ENCODE assay signal across 16 cellular contexts in the genomic region with DNA sequence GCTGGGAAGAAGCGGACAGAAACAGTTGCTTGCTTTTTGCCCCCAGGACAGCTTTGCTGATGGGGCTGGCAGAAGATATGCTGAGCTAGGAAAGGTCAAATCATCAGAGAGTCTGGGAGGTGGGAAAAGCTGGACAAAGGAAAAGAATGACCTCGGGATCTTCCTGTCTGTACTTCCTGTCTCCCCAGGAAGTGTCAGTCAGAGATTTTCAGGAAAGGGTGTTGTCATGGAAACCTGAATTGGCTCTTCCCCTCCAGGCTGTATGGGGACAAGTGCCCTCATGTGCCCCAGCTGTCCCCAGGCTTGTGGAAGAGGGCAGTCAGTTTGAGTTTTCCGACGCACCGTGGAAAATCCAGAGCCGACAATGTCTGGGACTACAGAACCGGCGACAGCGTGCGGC.
DNase-seq lines count a peak whose midpoint lies in the region; ATAC-seq and TF ChIP-seq lines count a peak whose summit lies in the region.
"Had no signal": no experiment of that assay in that cellular context is flagged by ENCODE, and none has a peak within 500 bp of the region (broad histone marks: within the 10 kb centered on the region; RNA-seq: fewer than 3 reads in every experiment).

No MANE protein-coding gene starts in this region.

- H3K36me3 ChIP-seq in SK-N-SH (replicated peaks in 1 of 2; ENCODE audit: control insufficient read depth in 1 of 2, insufficient read depth in 2 of 2, low read length in 1 of 2) = no peaks in the 10 kb centered on the region
- H3K36me3 ChIP-seq in skeletal muscle satellite cell (ENCODE audit: insufficient read depth, low read length) = no peaks in the 10 kb centered on the region
- H3K36me3 ChIP-seq: gastroesophageal sphincter had no signal

- no peaks in the 10 kb centered on the region for H3K27me3 Mint-ChIP-seq in chondrocyte (ENCODE audit: low read depth)

- H3K79me2 ChIP-seq in SK-N-SH (ENCODE audit: insufficient read depth) = no peaks in the 10 kb centered on the region

- H3K9me3 Mint-ChIP-seq in chondrocyte (ENCODE audit: low read depth) = no peaks in the 10 kb centered on the region
- H3K9me3 Mint-ChIP-seq: T-helper 1 cell treated with Interleukin-12 subunit alpha and Interleukin-12 subunit beta and Interleukin-4 antibody, amounts not matched to agents 30 μg/mL and 1 μg/mL, for 36 hours had no signal

- POLR2A ChIA-PET in SK-N-SH (lab: Yijun Ruan, JAX) = interaction anchor here (0.6 kb wide), 1 partner anchor 11 kb away, joined by 3 read pairs; no protein-coding TSS in a partner anchor

- H3K4me2 ChIP-seq in SK-N-SH (no peak overlapping the region), skeletal muscle satellite cell (ENCODE audit: low read length) (peak overlapping the region; percentile 14)

- H3K9me2 ChIP-seq in SK-N-SH = no peaks in the 10 kb centered on the region

- no peak for TF ChIP-seq EP300 in SK-N-SH (IDR thresholded peaks at IDR 0.05; ENCODE audit: borderline replicate concordance in 1 of 2, low read depth in 1 of 2, low read length in 1 of 2)

- no peak for TF ChIP-seq CTCF in SK-N-SH (IDR thresholded peaks at IDR 0.05)
- no peak for TF ChIP-seq CTCF in chondrocyte (IDR thresholded peaks at IDR 0.05)
- TF ChIP-seq CTCF in GM10266 (IDR thresholded peaks at IDR 0.05; ENCODE audit: control insufficient read depth, insufficient read depth, low read depth, missing control alignments) = no peak

- TF ChIP-seq RAD21 in SK-N-SH (IDR thresholded peaks at IDR 0.05; ENCODE audit: low read length) = no peak

- peak; percentile 53 for DNase-seq in SK-N-SH
- no peak for DNase-seq in chondrocyte (ENCODE audit: low spot score)
- DNase-seq in left kidney (ENCODE audit: low read depth, low spot score) = peak; percentile 50
- no peak for DNase-seq in GM10266 (ENCODE audit: extremely low spot score)
- DNase-seq in ureter (ENCODE audit: low spot score) = no peak
- DNase-seq: activated CD4-positive, CD25-positive, alpha-beta regulatory T cell treated with anti-CD3 and anti-CD28 coated beads, Interleukin-2, amount 50 U/mL, for 72 hours; NCI-H1436; NCI-H510A; testis had no signal

- peak overlapping the region in 1 of 2 experiments; percentile 100; a peak in 2 of 4 replicates for H3K27ac ChIP-seq in SK-N-SH (ENCODE audit: low read depth in 2 of 2, low read length in 1 of 2)
- H3K27ac ChIP-seq: gastroesophageal sphincter, HL-60, testis had no signal

- H3K4me3 ChIP-seq in SK-N-SH (ENCODE audit: low read depth in 2 of 2, low read length in 1 of 2) = no peak overlapping the region
- H3K4me3 ChIP-seq in skeletal muscle satellite cell (ENCODE audit: low read length) = no peak overlapping the region
- H3K4me3 ChIP-seq: gastroesophageal sphincter, testis had no signal

- H3K27ac Mint-ChIP-seq in chondrocyte (ENCODE audit: unreplicated experiment) = peak overlapping the region; percentile 52
- H3K27ac Mint-ChIP-seq: activated naive CD8-positive, alpha-beta T cell; T-helper 1 cell treated with Interleukin-12 subunit alpha and Interleukin-12 subunit beta and Interleukin-4 antibody, amounts not matched to agents 30 μg/mL and 1 μg/mL, for 36 hours had no signal

- CTCF ChIA-PET in SK-N-SH (lab: Yijun Ruan, JAX) = interaction anchor here (0.6 to 1.2 kb wide), 2 partner anchors 13 to 69 kb away, joined by 4 read pairs; no protein-coding TSS in a partner anchor

- H3K4me3 Mint-ChIP-seq in chondrocyte (ENCODE audit: unreplicated experiment) = no peak overlapping the region
- H3K4me3 Mint-ChIP-seq: activated naive CD8-positive, alpha-beta T cell; T-helper 1 cell treated with Interleukin-12 subunit alpha and Interleukin-12 subunit beta and Interleukin-4 antibody, amounts not matched to agents 30 μg/mL and 1 μg/mL, for 36 hours had no signal

- H3K9ac ChIP-seq in SK-N-SH (no peak overlapping the region), skeletal muscle satellite cell (ENCODE audit: low read depth, low read length) (no peak overlapping the region)

- WGBS in SK-N-SH (ENCODE audit: low lambda C conversion rate) = 98% methylated on average over 10 of the region's 10 CpGs

- H3K9me3 ChIP-seq in SK-N-SH (no peaks in the 10 kb centered on the region), skeletal muscle satellite cell (replicated peaks; ENCODE audit: low read length) (no peaks in the 10 kb centered on the region)
- H3K9me3 ChIP-seq: gastroesophageal sphincter, testis had no signal

- H2AFZ ChIP-seq in SK-N-SH (ENCODE audit: low read depth) = no peak overlapping the region

- peaks cover 20% of the 10 kb centered on the region for H3F3A ChIP-seq in SK-N-SH (replicated peaks; ENCODE audit: insufficient read depth)

- peaks cover 27 to 54% of the 10 kb centered on the region in 2 experiments for H3K4me1 ChIP-seq in SK-N-SH (ENCODE audit: control insufficient read depth in 1 of 2, insufficient read depth in 2 of 2, low read depth in 1 of 2, low read length in 1 of 2)
- H3K4me1 ChIP-seq in skeletal muscle satellite cell (ENCODE audit: control insufficient read depth, insufficient read depth, low read length) = peaks cover 49% of the 10 kb centered on the region

- ATAC-seq in SK-N-SH treated with all-trans-retinoic acid at 6 μM for 48 hours (no peak), GM21723 (IDR thresholded peaks at IDR 0.05; ENCODE audit: unreplicated experiment) (no peak)
- ATAC-seq: gastroesophageal sphincter had no signal

- no peaks in the 10 kb centered on the region for H3K36me3 Mint-ChIP-seq in chondrocyte (ENCODE audit: low read depth)
- H3K36me3 Mint-ChIP-seq: activated naive CD8-positive, alpha-beta T cell had no signal

- H4K20me1 ChIP-seq in SK-N-SH (ENCODE audit: insufficient read depth) = no peaks in the 10 kb centered on the region

- peaks cover 68% of the 10 kb centered on the region for H3K4me1 Mint-ChIP-seq in chondrocyte (ENCODE audit: low read depth)

- H3K27me3 ChIP-seq in SK-N-SH (ENCODE audit: insufficient read depth) (no peaks in the 10 kb centered on the region), skeletal muscle satellite cell (ENCODE audit: control insufficient read depth, insufficient read depth, low read length) (no peaks in the 10 kb centered on the region)
- H3K27me3 ChIP-seq: gastroesophageal sphincter, testis had no signal

TF ChIP-seq in SK-N-SH, 30 proteins besides CTCF, POLR2A, EP300 and RAD21 (continues in another document):
- TF ChIP-seq SMC3 (IDR thresholded peaks at IDR 0.05; ENCODE audit: low read depth, low read length) (no peak), JUND (IDR thresholded peaks at IDR 0.05) (no peak), FOXJ3 (CRISPR knock-in tag; IDR thresholded peaks at IDR 0.05) (no peak), MXI1 (IDR thresholded peaks at IDR 0.05; ENCODE audit: low read depth, low read length) (no peak), RXRA (IDR thresholded peaks at IDR 0.05; ENCODE audit: borderline replicate concordance, low read depth) (no peak), MEF2A (IDR thresholded peaks at IDR 0.05; ENCODE audit: borderline replicate concordance, low read depth) (no peak)

TF ChIP-seq in SK-N-SH treated with all-trans-retinoic acid at 6 μM for 48 hours, 23 proteins besides CTCF, POLR2A, EP300 and RAD21:
- TF ChIP-seq, protein P1, sequence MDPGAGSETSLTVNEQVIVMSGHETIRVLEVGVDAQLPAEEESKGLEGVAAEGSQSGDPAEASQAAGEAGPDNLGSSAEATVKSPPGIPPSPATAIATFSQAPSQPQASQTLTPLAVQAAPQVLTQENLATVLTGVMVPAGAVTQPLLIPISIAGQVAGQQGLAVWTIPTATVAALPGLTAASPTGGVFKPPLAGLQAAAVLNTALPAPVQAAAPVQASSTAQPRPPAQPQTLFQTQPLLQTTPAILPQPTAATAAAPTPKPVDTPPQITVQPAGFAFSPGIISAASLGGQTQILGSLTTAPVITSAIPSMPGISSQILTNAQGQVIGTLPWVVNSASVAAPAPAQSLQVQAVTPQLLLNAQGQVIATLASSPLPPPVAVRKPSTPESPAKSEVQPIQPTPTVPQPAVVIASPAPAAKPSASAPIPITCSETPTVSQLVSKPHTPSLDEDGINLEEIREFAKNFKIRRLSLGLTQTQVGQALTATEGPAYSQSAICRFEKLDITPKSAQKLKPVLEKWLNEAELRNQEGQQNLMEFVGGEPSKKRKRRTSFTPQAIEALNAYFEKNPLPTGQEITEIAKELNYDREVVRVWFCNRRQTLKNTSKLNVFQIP (CRISPR knock-in tag; IDR thresholded peaks at IDR 0.05; ENCODE audit: borderline replicate concordance, low read depth) = no peak
- no peak for TF ChIP-seq PPARA (CRISPR knock-in tag; IDR thresholded peaks at IDR 0.05; ENCODE audit: borderline replicate concordance)
- TF ChIP-seq TCF4 (CRISPR knock-in tag; IDR thresholded peaks at IDR 0.05; ENCODE audit: borderline replicate concordance) = no peak
- TF ChIP-seq BACH2 (CRISPR knock-in tag; IDR thresholded peaks at IDR 0.05; ENCODE audit: borderline replicate concordance) = no peak
- no peak for TF ChIP-seq ZFP3 (CRISPR knock-in tag; IDR thresholded peaks at IDR 0.05)
TF ChIP-seq in SK-N-SH treated with all-trans-retinoic acid at 6 μM for 48 hours: peak in this region for 0.

Comparison
In these comparisons a context has a peak if more than half of its experiments do, and no peak if none do; other contexts are left out.
1. DNase-seq: peak in SK-N-SH (single experiment) and left kidney (single experiment); none in chondrocyte (single experiment), GM10266 (single experiment) and ureter (single experiment).